Comparison of ENCODE assay signal across 1 cellular context in genomic region chr4:119172223-119172622, GRCh38.
TF ChIP-seq lines count a peak whose summit lies in the region.

No MANE protein-coding gene starts in this region.

TF ChIP-seq in IMR-90, 13 proteins besides CTCF, POLR2A, EP300 and RAD21:
- TF ChIP-seq CHD1 (IDR thresholded peaks at IDR 0.05; ENCODE audit: low read depth, low read length), result no peak
- TF ChIP-seq BHLHE40 (IDR thresholded peaks at IDR 0.05; ENCODE audit: low read depth, low read length), result no peak
- no peak for TF ChIP-seq RFX5 (IDR thresholded peaks at IDR 0.05; ENCODE audit: low read depth, low read length)
- TF ChIP-seq MAZ (IDR thresholded peaks at IDR 0.05; ENCODE audit: borderline replicate concordance, low read depth, low read length), result no peak
- TF ChIP-seq CEBPB (IDR thresholded peaks at IDR 0.05; ENCODE audit: low read depth, low read length), result no peak
